8 cellular contexts compared by ENCODE assay signal in genomic region chr1:211469938-211470529, GRCh38. TPM values are rescaled to one million over a fixed set of nuclear protein-coding genes. Genes with fewer than 3 reads are reported as not detected.
DNase-seq lines count a peak whose midpoint lies in the region; ATAC-seq and TF ChIP-seq lines count a peak whose summit lies in the region.

No MANE protein-coding gene starts in this region.

- peak; percentile 48 for DNase-seq in CD1c-positive myeloid dendritic cell (ENCODE audit: extremely low spot score)
- peak; percentile 72 for DNase-seq in HCT116 (ENCODE audit: low read depth, low spot score)
- peak; percentile 45 to 82 for DNase-seq in NCI-H526 (lab: John Stamatoyannopoulos, UW)
- peak; percentile 21 for DNase-seq in activated T-cell treated with anti-CD3 and anti-CD28 coated beads for 4 hours
- DNase-seq in fibroblast of mammary gland (ENCODE audit: low read depth), result peak; percentile 63
- peak; percentile 86 for DNase-seq in nephron progenitor cell
- DNase-seq in superior temporal gyrus (ENCODE audit: extremely low spot score), result peak; percentile 76

- H2AFZ ChIP-seq in HCT116 (ENCODE audit: low read depth, low read length, poor library complexity, severe bottlenecking), result peak overlapping the region; percentile 87

- H3K9ac ChIP-seq in HCT116 (ENCODE audit: low read length), result no peak overlapping the region

- CTCF ChIA-PET in HCT116 (lab: Charles Lee), result interaction anchor here (1.2 to 2.0 kb wide), 4 partner anchors 10 to 155 kb away, joined by 4 to 8 read pairs (median 6); no protein-coding TSS in a partner anchor

- peak; percentile 100 for ATAC-seq in HCT116
- no peak for ATAC-seq in GM21360 (IDR thresholded peaks at IDR 0.05; ENCODE audit: unreplicated experiment)

- H3K4me2 ChIP-seq in HCT116 (ENCODE audit: low read length), result peak overlapping the region; percentile 56

- BruUV-seq in HCT116 (replicated peaks; lab: Mats Ljungman, UMichigan), result no TSS peak

- no peaks in the 10 kb centered on the region for H3K9me2 ChIP-seq in HCT116 (ENCODE audit: insufficient read depth)

- no peaks in the 10 kb centered on the region for H3K36me3 ChIP-seq in HCT116 (ENCODE audit: control insufficient read depth in 1 of 2, insufficient read depth in 2 of 2, low read length in 2 of 2)

- H3K79me2 ChIP-seq in HCT116 (ENCODE audit: insufficient read depth, low read length), result no peaks in the 10 kb centered on the region

- POLR2A ChIA-PET in HCT116 (lab: Charles Lee), result no interaction called here

- intact Hi-C loops in HCT116 (cut with micrococcal nuclease), result loop anchor here (1.0 to 10.0 kb wide), 4 partner anchors 45 to 885 kb away; no protein-coding TSS in a partner anchor

- TF ChIP-seq CTCF in HCT116 (IDR thresholded peaks at IDR 0.05 in 2 of 3, conservative IDR thresholded peaks at IDR 0.05 in 1 of 3; ENCODE audit: borderline replicate concordance in 1 of 3, insufficient read depth in 1 of 3, low read depth in 2 of 3, low read length in 2 of 3) (peak; percentile 83 to 90 (median 87)), fibroblast of mammary gland (conservative IDR thresholded peaks at IDR 0.05; ENCODE audit: control insufficient read depth, insufficient read depth, low read depth, low read length) (peak; percentile 87), nephron progenitor cell (IDR thresholded peaks at IDR 0.05) (peak; percentile 91)

- H3K4me3 ChIP-seq in HCT116 (replicated peaks in 1 of 2; ENCODE audit: low read depth in 1 of 2, low read length in 2 of 2) (no peak overlapping the region), fibroblast of mammary gland (ENCODE audit: control insufficient read depth, low read depth, low read length) (no peak overlapping the region)

- H3K4me1 Mint-ChIP-seq in nephron progenitor cell, result no peaks in the 10 kb centered on the region

- H4K20me1 ChIP-seq in HCT116 (ENCODE audit: insufficient read depth), result no peaks in the 10 kb centered on the region

- H3K4me3 Mint-ChIP-seq in nephron progenitor cell, result no peak overlapping the region

- H3K4me1 ChIP-seq in HCT116 (ENCODE audit: control insufficient read depth in 1 of 2, insufficient read depth in 2 of 2, low read length in 2 of 2), result peaks cover 3 to 11% of the 10 kb centered on the region in 2 experiments; a peak in 3 of 4 replicates

- peaks cover 11% of the 10 kb centered on the region for H3K9me3 Mint-ChIP-seq in nephron progenitor cell

- RAD21 ChIA-PET in HCT116 (lab: Charles Lee; ENCODE audit: low non-redundant PET in 1 of 2, low total read pairs in 2 of 2, uncharacterized antibody in 2 of 2, unreplicated experiment in 2 of 2), result interaction anchor here in 1 of 2 experiments (1.5 kb wide), 1 partner anchor 44 kb away, joined by 8 read pairs; no protein-coding TSS in a partner anchor

- peaks cover 14% of the 10 kb centered on the region for H3K27me3 Mint-ChIP-seq in nephron progenitor cell (ENCODE audit: low read depth, poor library complexity)

- peaks cover 4% of the 10 kb centered on the region for H3K36me3 Mint-ChIP-seq in nephron progenitor cell (ENCODE audit: low read depth)

- H3K27ac ChIP-seq in HCT116 (ENCODE audit: low read depth, low read length), result no peak overlapping the region

- no peak for TF ChIP-seq POLR2A in HCT116 (IDR thresholded peaks at IDR 0.05; ENCODE audit: borderline replicate concordance, extremely low read depth, insufficient read depth, insufficient read length)

- no peaks in the 10 kb centered on the region for H3K27me3 ChIP-seq in HCT116 (ENCODE audit: insufficient read depth, low read length)

- no peaks in the 10 kb centered on the region for H3K9me3 ChIP-seq in HCT116 (ENCODE audit: control insufficient read depth in 1 of 2, insufficient read depth in 1 of 2, low read depth in 1 of 2, low read length in 2 of 2)

- peak; percentile 72 for TF ChIP-seq RAD21 in HCT116 (IDR thresholded peaks at IDR 0.05; ENCODE audit: low read depth)

- no peak overlapping the region for H3K27ac Mint-ChIP-seq in nephron progenitor cell

TF ChIP-seq in HCT116, 20 proteins besides CTCF, POLR2A, EP300 and RAD21:
- peak; percentile 61; the same call in 1 of the 2 replicates for TF ChIP-seq CBX3 (IDR thresholded peaks at IDR 0.05; ENCODE audit: low read depth)
- TF ChIP-seq SIN3A (IDR thresholded peaks at IDR 0.05; ENCODE audit: low read depth), result no peak
- TF ChIP-seq CEBPB (IDR thresholded peaks at IDR 0.05; ENCODE audit: low read depth), result no peak
- no peak for TF ChIP-seq POLR2AphosphoS5 (IDR thresholded peaks at IDR 0.05; ENCODE audit: low read depth, low read length)
- TF ChIP-seq EGR1 (IDR thresholded peaks at IDR 0.05; ENCODE audit: low read depth), result no peak
- no peak for TF ChIP-seq ATF3 (IDR thresholded peaks at IDR 0.05)
- peak; percentile 78 for TF ChIP-seq YY1 (IDR thresholded peaks at IDR 0.05; ENCODE audit: extremely low read depth, insufficient replicate concordance, low read depth, low read length)
- peak; percentile 46 for TF ChIP-seq TCF7L2 (IDR thresholded peaks at IDR 0.05; ENCODE audit: borderline replicate concordance, extremely low read depth, insufficient read depth, insufficient read length)
- no peak for TF ChIP-seq SP1 (IDR thresholded peaks at IDR 0.05; ENCODE audit: low read depth)
- TF ChIP-seq, protein P1, sequence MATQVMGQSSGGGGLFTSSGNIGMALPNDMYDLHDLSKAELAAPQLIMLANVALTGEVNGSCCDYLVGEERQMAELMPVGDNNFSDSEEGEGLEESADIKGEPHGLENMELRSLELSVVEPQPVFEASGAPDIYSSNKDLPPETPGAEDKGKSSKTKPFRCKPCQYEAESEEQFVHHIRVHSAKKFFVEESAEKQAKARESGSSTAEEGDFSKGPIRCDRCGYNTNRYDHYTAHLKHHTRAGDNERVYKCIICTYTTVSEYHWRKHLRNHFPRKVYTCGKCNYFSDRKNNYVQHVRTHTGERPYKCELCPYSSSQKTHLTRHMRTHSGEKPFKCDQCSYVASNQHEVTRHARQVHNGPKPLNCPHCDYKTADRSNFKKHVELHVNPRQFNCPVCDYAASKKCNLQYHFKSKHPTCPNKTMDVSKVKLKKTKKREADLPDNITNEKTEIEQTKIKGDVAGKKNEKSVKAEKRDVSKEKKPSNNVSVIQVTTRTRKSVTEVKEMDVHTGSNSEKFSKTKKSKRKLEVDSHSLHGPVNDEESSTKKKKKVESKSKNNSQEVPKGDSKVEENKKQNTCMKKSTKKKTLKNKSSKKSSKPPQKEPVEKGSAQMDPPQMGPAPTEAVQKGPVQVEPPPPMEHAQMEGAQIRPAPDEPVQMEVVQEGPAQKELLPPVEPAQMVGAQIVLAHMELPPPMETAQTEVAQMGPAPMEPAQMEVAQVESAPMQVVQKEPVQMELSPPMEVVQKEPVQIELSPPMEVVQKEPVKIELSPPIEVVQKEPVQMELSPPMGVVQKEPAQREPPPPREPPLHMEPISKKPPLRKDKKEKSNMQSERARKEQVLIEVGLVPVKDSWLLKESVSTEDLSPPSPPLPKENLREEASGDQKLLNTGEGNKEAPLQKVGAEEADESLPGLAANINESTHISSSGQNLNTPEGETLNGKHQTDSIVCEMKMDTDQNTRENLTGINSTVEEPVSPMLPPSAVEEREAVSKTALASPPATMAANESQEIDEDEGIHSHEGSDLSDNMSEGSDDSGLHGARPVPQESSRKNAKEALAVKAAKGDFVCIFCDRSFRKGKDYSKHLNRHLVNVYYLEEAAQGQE (IDR thresholded peaks at IDR 0.05; ENCODE audit: low read depth), result no peak
- no peak for TF ChIP-seq ELF1 (IDR thresholded peaks at IDR 0.05; ENCODE audit: borderline replicate concordance, low read depth)

RNA-seq across cellular contexts. Expression of gene RD3, which starts 21.9 kb away (rescaled TPM):
- not detected for total RNA-seq in HCT116 (2021; ENCODE audit: unreplicated experiment)
- not detected in 2 replicates for polyA plus RNA-seq in HCT116 (2012)

Comparison
In these comparisons a context has a peak if more than half of its experiments do, and no peak if none do; other contexts are left out.
1. DNase-seq: peak in every context shown above with its lines; median percentile 86 in nephron progenitor cell; 76 in superior temporal gyrus; 72 in HCT116; 64 in NCI-H526; 63 in fibroblast of mammary gland; 48 in CD1c-positive myeloid dendritic cell; 21 in activated T-cell treated with anti-CD3 and anti-CD28 coated beads for 4 hours.